22 cellular contexts compared by ENCODE assay signal in the genomic region with DNA sequence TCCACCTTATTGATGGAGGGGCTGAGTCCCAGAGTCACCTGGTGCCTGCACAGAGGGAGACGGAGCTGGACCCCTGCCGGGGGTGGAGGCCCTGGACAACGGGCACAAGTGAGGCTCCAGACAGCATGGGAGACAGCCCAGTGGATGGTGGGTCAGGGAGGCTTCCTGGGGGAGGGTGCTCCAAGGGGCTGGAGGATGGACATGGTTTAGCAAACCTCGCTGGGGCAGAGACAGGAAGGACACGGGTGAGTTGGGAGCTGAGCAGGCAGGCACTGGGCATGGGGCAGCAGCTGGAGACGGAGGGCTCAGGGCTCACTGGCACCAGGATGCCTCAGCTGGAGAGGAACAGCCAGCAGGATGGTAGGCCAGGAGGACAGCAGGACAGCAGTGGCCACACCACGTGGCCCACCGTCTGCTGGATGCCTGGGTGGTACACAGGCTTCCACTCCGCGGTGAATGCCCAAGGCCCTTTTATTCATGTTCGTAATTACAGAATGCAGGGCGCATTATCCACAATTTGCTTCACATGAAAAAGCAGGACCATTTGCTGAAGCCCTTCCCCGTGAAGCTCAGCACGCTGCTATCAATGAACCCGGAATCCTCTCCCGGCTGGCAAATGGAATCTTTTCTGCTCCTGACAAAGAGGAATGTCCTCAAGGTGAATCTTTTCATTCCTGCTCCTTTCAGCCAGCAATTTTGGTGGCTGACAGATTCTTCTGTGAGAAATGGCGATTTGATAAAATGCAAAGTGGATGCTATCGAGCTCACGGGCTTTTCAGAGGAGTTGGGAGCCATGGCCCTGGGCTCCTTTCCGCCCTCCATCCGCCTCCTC.
DNase-seq lines count a peak whose midpoint lies in the region; ATAC-seq and TF ChIP-seq lines count a peak whose summit lies in the region.
"Had no signal": no experiment of that assay in that cellular context is flagged by ENCODE, and none has a peak within 500 bp of the region (broad histone marks: within the 10 kb centered on the region; RNA-seq: fewer than 3 reads in every experiment).

No MANE protein-coding gene starts in this region.

- DNase-seq in activated naive CD4-positive, alpha-beta T cell treated with anti-CD3 and anti-CD28 coated beads, Interleukin-2, amount 50 U/mL, for 16 hours: peak; percentile 7
- no peak for DNase-seq in activated naive CD4-positive, alpha-beta T cell (lab: John Stamatoyannopoulos, UW)
- DNase-seq in coronary artery (ENCODE audit: low spot score) (peak; percentile 68), osteocyte (ENCODE audit: extremely low spot score, unreplicated experiment) (peak; percentile 71), vagina (ENCODE audit: extremely low spot score in 2 of 2) (peak; percentile 62 to 95), iPS-NIHi11 (ENCODE audit: low spot score) (no peak), NCI-H1092 (lab: John Stamatoyannopoulos, UW) (no peak)
- DNase-seq: activated CD4-positive, alpha-beta T cell treated with anti-CD3 and anti-CD28 coated beads, Interleukin-2, amount 50 U/mL, for 48 hours; activated naive CD8-positive, alpha-beta T cell treated with anti-CD3 and anti-CD28 coated beads for 36 hours; cerebellar nuclear complex; effector CD4-positive, alpha-beta T cell; hippocampal formation; lower lobe of right lung; NCI-H2171 treated with DMSO at 0.1 percent for 48 hours; NCI-H524 treated with DMSO at 0.1 percent for 48 hours; nucleus accumbens; stimulated activated CD4-positive, alpha-beta T cell treated with anti-CD3 and anti-CD28 coated beads, Interleukin-12 subunit alpha, Interleukin-12 subunit beta, amount 100 ng/mL, for 4 hours; stomach had no signal

- H3K27ac ChIP-seq in coronary artery: no peak overlapping the region
- H3K27ac ChIP-seq in vagina: no peak overlapping the region
- H3K27ac ChIP-seq: C4-2B, lower lobe of right lung, stomach, VCaP had no signal

- H3K4me1 Mint-ChIP-seq in osteocyte (ENCODE audit: unreplicated experiment): no peaks in the 10 kb centered on the region
- H3K4me1 Mint-ChIP-seq: activated naive CD8-positive, alpha-beta T cell treated with anti-CD3 and anti-CD28 coated beads for 36 hours had no signal

- no peak overlapping the region for H3K27ac Mint-ChIP-seq in osteocyte (ENCODE audit: unreplicated experiment)
- H3K27ac Mint-ChIP-seq: activated naive CD8-positive, alpha-beta T cell treated with anti-CD3 and anti-CD28 coated beads for 36 hours had no signal

- H3K9me3 Mint-ChIP-seq in osteocyte (ENCODE audit: unreplicated experiment): peaks cover 3% of the 10 kb centered on the region

- TF ChIP-seq CTCF in coronary artery (IDR thresholded peaks at IDR 0.05) (no peak), osteocyte (IDR thresholded peaks at IDR 0.05) (no peak), vagina (IDR thresholded peaks at IDR 0.05) (no peak)

- no peaks in the 10 kb centered on the region for H3K36me3 ChIP-seq in vagina
- H3K36me3 ChIP-seq: lower lobe of right lung, stomach had no signal

- H3K4me3 Mint-ChIP-seq in osteocyte (ENCODE audit: unreplicated experiment): no peak overlapping the region
- H3K4me3 Mint-ChIP-seq: activated naive CD8-positive, alpha-beta T cell treated with anti-CD3 and anti-CD28 coated beads for 36 hours had no signal

- H3K4me3 ChIP-seq in coronary artery: no peak overlapping the region
- H3K4me3 ChIP-seq in vagina: no peak overlapping the region
- H3K4me3 ChIP-seq: lower lobe of right lung, stomach had no signal

- H3K27me3 Mint-ChIP-seq in osteocyte (ENCODE audit: unreplicated experiment): no peaks in the 10 kb centered on the region
- H3K27me3 Mint-ChIP-seq: activated naive CD8-positive, alpha-beta T cell treated with anti-CD3 and anti-CD28 coated beads for 36 hours had no signal

- no peak for ATAC-seq in HG03469 (IDR thresholded peaks at IDR 0.05; ENCODE audit: unreplicated experiment)
- ATAC-seq: esophagus mucosa, lower lobe of right lung had no signal

- TF ChIP-seq POLR2A in vagina (IDR thresholded peaks at IDR 0.05): no peak

- H3K4me1 ChIP-seq in vagina: peaks cover 2% of the 10 kb centered on the region

- intact Hi-C loops in vagina (cut with DNase I): no loop called here

- H3K9me3 ChIP-seq in vagina: no peaks in the 10 kb centered on the region
- H3K9me3 ChIP-seq: lower lobe of right lung, stomach had no signal

- no peaks in the 10 kb centered on the region for H3K36me3 Mint-ChIP-seq in osteocyte (ENCODE audit: unreplicated experiment)
- H3K36me3 Mint-ChIP-seq: activated naive CD8-positive, alpha-beta T cell treated with anti-CD3 and anti-CD28 coated beads for 36 hours had no signal

- H3K27me3 ChIP-seq in vagina: no peaks in the 10 kb centered on the region

Comparison
In these comparisons a context has a peak if more than half of its experiments do, and no peak if none do; other contexts are left out.
1. DNase-seq: peak in activated naive CD4-positive, alpha-beta T cell treated with anti-CD3 and anti-CD28 coated beads, Interleukin-2, amount 50 U/mL, for 16 hours (single experiment), coronary artery (single experiment), osteocyte (single experiment) and vagina (2 of 2); none in activated naive CD4-positive, alpha-beta T cell (0 of 4), iPS-NIHi11 (single experiment) and NCI-H1092 (single experiment).